In the genomic region with DNA sequence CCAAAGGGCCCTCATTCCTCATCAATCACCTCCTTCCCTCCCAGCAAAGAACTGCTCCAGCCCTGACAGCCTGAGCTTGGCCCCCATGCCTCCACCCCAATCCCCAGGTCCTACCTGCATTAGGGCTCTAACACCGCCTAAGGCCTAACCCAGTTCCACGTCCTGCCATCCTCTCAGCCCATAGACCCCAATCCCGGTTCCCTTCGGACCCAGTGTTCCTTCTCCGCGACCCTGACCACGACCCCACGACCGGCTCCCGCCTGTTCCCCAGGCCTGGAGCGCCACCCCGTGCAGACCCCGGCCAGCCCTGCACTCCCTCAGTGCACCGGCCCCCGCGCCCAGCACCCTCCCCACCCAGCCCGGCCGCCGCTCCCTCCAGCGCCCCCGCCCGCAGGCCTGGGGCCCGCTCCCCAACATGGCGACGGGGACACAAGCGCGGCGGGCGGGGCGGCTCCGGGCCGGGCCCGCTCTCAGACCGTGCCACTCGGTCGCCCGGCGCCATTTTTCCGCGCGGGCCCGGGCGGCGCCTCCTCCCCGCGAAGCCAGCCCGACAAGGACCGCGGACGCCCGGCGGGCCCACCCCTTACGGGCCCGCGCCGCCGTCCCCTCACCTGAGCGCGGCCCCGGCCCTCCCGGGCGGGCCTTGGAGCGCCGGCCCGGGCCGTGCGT, we compare ENCODE assay signal across 8 cellular contexts.
DNase-seq lines count a peak whose midpoint lies in the region; ATAC-seq and TF ChIP-seq lines count a peak whose summit lies in the region.

No MANE protein-coding gene starts in this region.

- H3K4me3 ChIP-seq in mucosa of rectum (ENCODE audit: low read length in 2 of 2): peak overlapping the region; percentile 77 to 99

- H3K9me3 ChIP-seq in mucosa of rectum (ENCODE audit: control insufficient read depth in 2 of 2, low read length in 2 of 2): no peaks in the 10 kb centered on the region

- peak overlapping the region; percentile 82 to 87 for H3K9ac ChIP-seq in mucosa of rectum (ENCODE audit: low read depth in 1 of 2, low read length in 2 of 2)

- peaks cover 4 to 12% of the 10 kb centered on the region in 2 donors for H3K4me1 ChIP-seq in mucosa of rectum (ENCODE audit: control insufficient read depth in 2 of 2, insufficient read depth in 2 of 2, low read length in 2 of 2)

- ATAC-seq in GM18867 (IDR thresholded peaks at IDR 0.05; ENCODE audit: unreplicated experiment) (peak; percentile 73), HG03135 (IDR thresholded peaks at IDR 0.05; ENCODE audit: unreplicated experiment) (peak; percentile 68)

- peak overlapping the region; percentile 86 to 88 for H3K27ac ChIP-seq in mucosa of rectum (ENCODE audit: low read depth in 2 of 2, low read length in 2 of 2)

- no peaks in the 10 kb centered on the region for H3K36me3 ChIP-seq in mucosa of rectum (ENCODE audit: control insufficient read depth in 2 of 2, insufficient read depth in 2 of 2, low read length in 2 of 2)

- in situ Hi-C loops in ACHN (cut with HindIII; ENCODE audit: low pct_ligation_motif_present, low pct_unique_long_range_greater_than_20kb, low sequenced_read_pairs): no loop called here

- H3K27me3 ChIP-seq in mucosa of rectum (ENCODE audit: control insufficient read depth in 2 of 2, insufficient read depth in 2 of 2, low read length in 2 of 2): no peaks in the 10 kb centered on the region

- TF ChIP-seq POLR2A in erythroblast (IDR thresholded peaks at IDR 0.05; ENCODE audit: low read length): peak; percentile 56

- DNase-seq in ACHN: peak; percentile 49
- DNase-seq in NOMO-1 (lab: John Stamatoyannopoulos, UW; ENCODE audit: unreplicated experiment in 2 of 2): peak; percentile 13 to 15
- peak; percentile 43 for DNase-seq in activated T-cell treated with anti-CD3 and anti-CD28 coated beads for 4 hours
- peak; percentile 82 to 88 for DNase-seq in erythroblast (lab: John Stamatoyannopoulos, UW)
- DNase-seq in stimulated activated CD8-positive, alpha-beta memory T cell treated with anti-CD3 and anti-CD28 coated beads, Interleukin-4, amount 100 ng/mL, for 4 hours (ENCODE audit: low read depth in 2 of 2, low spot score in 1 of 2): peak; percentile 5 to 20

Comparison
In these comparisons a context has a peak if more than half of its experiments do, and no peak if none do; other contexts are left out.
1. Peak in every context shown above with its lines: DNase-seq, ATAC-seq, H3K4me3 ChIP-seq and H3K27ac ChIP-seq.
2. DNase-seq: peak in every context shown above with its lines; median percentile 85 in erythroblast; 49 in ACHN; 43 in activated T-cell treated with anti-CD3 and anti-CD28 coated beads for 4 hours; 14 in NOMO-1; 12 in stimulated activated CD8-positive, alpha-beta memory T cell treated with anti-CD3 and anti-CD28 coated beads, Interleukin-4, amount 100 ng/mL, for 4 hours.